Comparison of ENCODE assay signal across 39 cellular contexts in genomic region chr3:70333080-70333479, GRCh38. TPM values are rescaled to one million over a fixed set of nuclear protein-coding genes. Genes with fewer than 3 reads are reported as not detected.
"Had no signal": no experiment of that assay in that cellular context is flagged by ENCODE, and none has a peak within 500 bp of the region (broad histone marks: within the 10 kb centered on the region; RNA-seq: fewer than 3 reads in every experiment).

No MANE protein-coding gene starts in this region.

- H3K4me1 ChIP-seq: ascending aorta had no signal

- H3K4me3 Mint-ChIP-seq: activated CD4-positive, alpha-beta memory T cell treated with anti-CD3 and anti-CD28 coated beads, Interleukin-2, amount 10 ng/mL, durations not matched to agents 7 days and 5 days; activated CD4-positive, alpha-beta T cell treated with anti-CD3 and anti-CD28 coated beads for 36 hours; activated CD4-positive, alpha-beta T cell treated with anti-CD3 and anti-CD28 coated beads, Interleukin-2, amount 10 ng/mL, durations not matched to agents 7 days and 5 days; activated CD8-positive, alpha-beta memory T cell treated with anti-CD3 and anti-CD28 coated beads, Interleukin-2, amount 10 ng/mL, durations not matched to agents 7 days and 5 days; activated CD8-positive, alpha-beta T cell treated with anti-CD3 and anti-CD28 coated beads, Interleukin-2, amount 10 ng/mL, durations not matched to agents 7 days and 5 days; activated naive CD4-positive, alpha-beta T cell treated with anti-CD3 and anti-CD28 coated beads, Interleukin-2, amount 10 ng/mL, durations not matched to agents 7 days and 5 days; activated naive CD4-positive, alpha-beta T cell treated with anti-CD3 and anti-CD28 coated beads, Interleukin-2, amount 50 U/mL, for 24 hours; activated naive CD8-positive, alpha-beta T cell; activated naive CD8-positive, alpha-beta T cell treated with anti-CD3 and anti-CD28 coated beads, Interleukin-2, amount 10 ng/mL, durations not matched to agents 7 days and 5 days; activated naive CD8-positive, alpha-beta T cell treated with anti-CD3 and anti-CD28 coated beads, Interleukin-2, amount 50 U/mL, for 24 hours; activated T-cell treated with anti-CD3 and anti-CD28 coated beads, Interleukin-2, amount 50 U/mL, for 24 hours; brain; central memory CD8-positive, alpha-beta T cell; T-helper 1 cell treated with Interleukin-12 subunit alpha and Interleukin-12 subunit beta and Interleukin-4 antibody, amounts not matched to agents 30 μg/mL and 1 μg/mL, for 36 hours; T-helper 2 cell treated with Interferon-gamma antibody and Interleukin-4, amounts not matched to agents 5 μg/mL and 100 μg/mL, for 36 hours had no signal

- ATAC-seq: activated CD4-positive, alpha-beta T cell treated with anti-CD3 and anti-CD28 coated beads for 36 hours; activated CD4-positive, CD25-positive, alpha-beta regulatory T cell treated with anti-CD3 and anti-CD28 coated beads, Interleukin-2, amount 50 U/mL, for 24 hours; activated CD8-positive, alpha-beta memory T cell treated with anti-CD3 and anti-CD28 coated beads, Interleukin-2, amount 10 ng/mL, durations not matched to agents 7 days and 5 days; activated CD8-positive, alpha-beta T cell treated with anti-CD3 and anti-CD28 coated beads, Interleukin-2, amount 10 ng/mL, durations not matched to agents 7 days and 5 days; activated naive CD8-positive, alpha-beta T cell treated with anti-CD3 and anti-CD28 coated beads, Interleukin-2, amount 50 U/mL, for 24 hours had no signal

- H3K36me3 ChIP-seq: ascending aorta, cardiac muscle cell had no signal

- H3K4me1 Mint-ChIP-seq: activated CD4-positive, alpha-beta memory T cell treated with anti-CD3 and anti-CD28 coated beads, Interleukin-2, amount 10 ng/mL, durations not matched to agents 7 days and 5 days; activated CD4-positive, alpha-beta T cell treated with anti-CD3 and anti-CD28 coated beads for 36 hours; activated CD4-positive, alpha-beta T cell treated with anti-CD3 and anti-CD28 coated beads, Interleukin-2, amount 10 ng/mL, durations not matched to agents 7 days and 5 days; activated CD8-positive, alpha-beta memory T cell treated with anti-CD3 and anti-CD28 coated beads, Interleukin-2, amount 10 ng/mL, durations not matched to agents 7 days and 5 days; activated naive CD4-positive, alpha-beta T cell treated with anti-CD3 and anti-CD28 coated beads, Interleukin-2, amount 10 ng/mL, durations not matched to agents 7 days and 5 days; activated naive CD4-positive, alpha-beta T cell treated with anti-CD3 and anti-CD28 coated beads, Interleukin-2, amount 50 U/mL, for 24 hours; activated naive CD8-positive, alpha-beta T cell treated with anti-CD3 and anti-CD28 coated beads, Interleukin-2, amount 10 ng/mL, durations not matched to agents 7 days and 5 days; activated naive CD8-positive, alpha-beta T cell treated with anti-CD3 and anti-CD28 coated beads, Interleukin-2, amount 50 U/mL, for 24 hours; brain; central memory CD8-positive, alpha-beta T cell had no signal

- H3K9me3 Mint-ChIP-seq: activated CD4-positive, alpha-beta memory T cell treated with anti-CD3 and anti-CD28 coated beads, Interleukin-2, amount 10 ng/mL, durations not matched to agents 7 days and 5 days; activated CD4-positive, alpha-beta T cell treated with anti-CD3 and anti-CD28 coated beads, Interleukin-2, amount 10 ng/mL, durations not matched to agents 7 days and 5 days; activated naive CD4-positive, alpha-beta T cell treated with anti-CD3 and anti-CD28 coated beads, Interleukin-2, amount 10 ng/mL, durations not matched to agents 7 days and 5 days; activated naive CD4-positive, alpha-beta T cell treated with anti-CD3 and anti-CD28 coated beads, Interleukin-2, amount 50 U/mL, for 24 hours; activated naive CD8-positive, alpha-beta T cell treated with anti-CD3 and anti-CD28 coated beads, Interleukin-2, amount 10 ng/mL, durations not matched to agents 7 days and 5 days; activated T-cell treated with anti-CD3 and anti-CD28 coated beads, Interleukin-2, amount 50 U/mL, for 24 hours; activated T-helper 2 cell treated with anti-CD3 and anti-CD28 coated beads, Interferon-gamma antibody, Interleukin-2, Interleukin-4, amounts not matched to agents 10 μg/mL and 5 μg/mL and 100 μg/mL, durations not matched to agents 14 hours and 24 hours and 36 hours; T-helper 1 cell treated with Interleukin-12 subunit alpha and Interleukin-12 subunit beta and Interleukin-4 antibody, amounts not matched to agents 30 μg/mL and 1 μg/mL, for 36 hours; T-helper 2 cell treated with Interferon-gamma antibody and Interleukin-4, amounts not matched to agents 5 μg/mL and 100 μg/mL, for 36 hours had no signal

- H3K4me3 ChIP-seq: ascending aorta, cardiac muscle cell had no signal

- H3K9me3 ChIP-seq: ascending aorta had no signal

- H3K36me3 Mint-ChIP-seq: activated CD8-positive, alpha-beta memory T cell treated with anti-CD3 and anti-CD28 coated beads, Interleukin-2, amount 10 ng/mL, durations not matched to agents 7 days and 5 days; activated naive CD4-positive, alpha-beta T cell treated with anti-CD3 and anti-CD28 coated beads, Interleukin-2, amount 10 ng/mL, durations not matched to agents 7 days and 5 days; activated naive CD4-positive, alpha-beta T cell treated with anti-CD3 and anti-CD28 coated beads, Interleukin-2, amount 50 U/mL, for 24 hours; activated naive CD8-positive, alpha-beta T cell treated with anti-CD3 and anti-CD28 coated beads, Interleukin-2, amount 10 ng/mL, durations not matched to agents 7 days and 5 days; brain had no signal

- H3K27ac Mint-ChIP-seq: activated CD4-positive, alpha-beta memory T cell treated with anti-CD3 and anti-CD28 coated beads, Interleukin-2, amount 10 ng/mL, durations not matched to agents 7 days and 5 days; activated CD4-positive, alpha-beta T cell treated with anti-CD3 and anti-CD28 coated beads for 36 hours; activated CD4-positive, alpha-beta T cell treated with anti-CD3 and anti-CD28 coated beads, Interleukin-2, amount 10 ng/mL, durations not matched to agents 7 days and 5 days; activated CD8-positive, alpha-beta memory T cell treated with anti-CD3 and anti-CD28 coated beads, Interleukin-2, amount 10 ng/mL, durations not matched to agents 7 days and 5 days; activated CD8-positive, alpha-beta T cell treated with anti-CD3 and anti-CD28 coated beads, Interleukin-2, amount 10 ng/mL, durations not matched to agents 7 days and 5 days; activated naive CD4-positive, alpha-beta T cell treated with anti-CD3 and anti-CD28 coated beads, Interleukin-2, amount 10 ng/mL, durations not matched to agents 7 days and 5 days; activated naive CD4-positive, alpha-beta T cell treated with anti-CD3 and anti-CD28 coated beads, Interleukin-2, amount 50 U/mL, for 24 hours; activated naive CD8-positive, alpha-beta T cell; activated naive CD8-positive, alpha-beta T cell treated with anti-CD3 and anti-CD28 coated beads, Interleukin-2, amount 10 ng/mL, durations not matched to agents 7 days and 5 days; activated naive CD8-positive, alpha-beta T cell treated with anti-CD3 and anti-CD28 coated beads, Interleukin-2, amount 50 U/mL, for 24 hours; activated T-cell treated with anti-CD3 and anti-CD28 coated beads, Interleukin-2, amount 50 U/mL, for 24 hours; activated T-helper 2 cell treated with anti-CD3 and anti-CD28 coated beads, Interferon-gamma antibody, Interleukin-2, Interleukin-4, amounts not matched to agents 10 μg/mL and 5 μg/mL and 100 μg/mL, durations not matched to agents 14 hours and 24 hours and 36 hours; brain; T-helper 1 cell treated with Interleukin-12 subunit alpha and Interleukin-12 subunit beta and Interleukin-4 antibody, amounts not matched to agents 30 μg/mL and 1 μg/mL, for 36 hours; T-helper 2 cell treated with Interferon-gamma antibody and Interleukin-4, amounts not matched to agents 5 μg/mL and 100 μg/mL, for 36 hours had no signal

- H3K27me3 Mint-ChIP-seq: activated CD4-positive, alpha-beta memory T cell treated with anti-CD3 and anti-CD28 coated beads, Interleukin-2, amount 10 ng/mL, durations not matched to agents 7 days and 5 days; activated CD8-positive, alpha-beta memory T cell treated with anti-CD3 and anti-CD28 coated beads, Interleukin-2, amount 10 ng/mL, durations not matched to agents 7 days and 5 days; activated naive CD4-positive, alpha-beta T cell treated with anti-CD3 and anti-CD28 coated beads, Interleukin-2, amount 10 ng/mL, durations not matched to agents 7 days and 5 days; activated naive CD8-positive, alpha-beta T cell treated with anti-CD3 and anti-CD28 coated beads, Interleukin-2, amount 10 ng/mL, durations not matched to agents 7 days and 5 days; central memory CD8-positive, alpha-beta T cell had no signal

- H3K27me3 ChIP-seq: ascending aorta, cardiac muscle cell had no signal

- H3K27ac ChIP-seq: ascending aorta, cardiac muscle cell had no signal

- DNase-seq: activated CD4-positive, alpha-beta memory T cell treated with anti-CD3 and anti-CD28 coated beads, Interleukin-2, amount 10 ng/mL, durations not matched to agents 7 days and 5 days; activated CD4-positive, alpha-beta T cell treated with anti-CD3 and anti-CD28 coated beads for 1 hour; activated CD4-positive, alpha-beta T cell treated with anti-CD3 and anti-CD28 coated beads for 36 hours; activated CD4-positive, alpha-beta T cell treated with anti-CD3 and anti-CD28 coated beads for 48 hours; activated CD4-positive, alpha-beta T cell treated with anti-CD3 and anti-CD28 coated beads, Interleukin-2, amount 10 ng/mL, durations not matched to agents 7 days and 5 days; activated CD4-positive, alpha-beta T cell treated with anti-CD3 and anti-CD28 coated beads, Interleukin-2, amount 50 U/mL, for 48 hours; activated CD4-positive, CD25-positive, alpha-beta regulatory T cell; activated CD8-positive, alpha-beta memory T cell treated with anti-CD3 and anti-CD28 coated beads for 24 hours; activated CD8-positive, alpha-beta memory T cell treated with anti-CD3 and anti-CD28 coated beads, Interleukin-2, amount 10 ng/mL, durations not matched to agents 7 days and 5 days; activated CD8-positive, alpha-beta memory T cell treated with anti-CD3 and anti-CD28 coated beads, Interleukin-2, amount 50 U/mL, for 48 hours; activated CD8-positive, alpha-beta T cell treated with anti-CD3 and anti-CD28 coated beads, Interleukin-2, amount 10 ng/mL, durations not matched to agents 7 days and 5 days; activated effector memory CD4-positive, alpha-beta T cell treated with Interleukin-2 at 50 U/mL for 16 hours; activated gamma-delta T cell; activated naive CD4-positive, alpha-beta T cell treated with anti-CD3 and anti-CD28 coated beads, Interleukin-2, amount 10 ng/mL, durations not matched to agents 7 days and 5 days; activated naive CD4-positive, alpha-beta T cell treated with Interleukin-2 at 50 U/mL for 16 hours; activated naive CD8-positive, alpha-beta T cell treated with anti-CD3 and anti-CD28 coated beads, Interleukin-2, amount 10 ng/mL, durations not matched to agents 7 days and 5 days; activated naive CD8-positive, alpha-beta T cell treated with anti-CD3 and anti-CD28 coated beads, Interleukin-2, amount 50 U/mL, for 24 hours; activated T-cell treated with anti-CD3 and anti-CD28 coated beads, Interleukin-2, amount 50 U/mL, for 24 hours; activated T-cell treated with anti-CD3 and anti-CD28 coated beads, Interleukin-2, amount 50 U/mL, for 48 hours; amygdala; anterior cingulate cortex; caudate nucleus; cerebellar nuclear complex; T-helper 1 cell; T-helper 2 cell; T-helper 9 cell had no signal

RNA-seq across cellular contexts. Expression of gene MDFIC2, which starts 20.6 kb away (rescaled TPM):
- total RNA-seq: activated CD4-positive, alpha-beta memory T cell treated with anti-CD3 and anti-CD28 coated beads, Interleukin-2, amount 10 ng/mL, durations not matched to agents 7 days and 5 days; activated CD4-positive, alpha-beta T cell treated with anti-CD3 and anti-CD28 coated beads for 36 hours; activated CD4-positive, alpha-beta T cell treated with anti-CD3 and anti-CD28 coated beads, Interleukin-2, amount 10 ng/mL, durations not matched to agents 7 days and 5 days; activated CD8-positive, alpha-beta memory T cell treated with anti-CD3 and anti-CD28 coated beads, Interleukin-2, amount 10 ng/mL, durations not matched to agents 7 days and 5 days; activated CD8-positive, alpha-beta T cell treated with anti-CD3 and anti-CD28 coated beads, Interleukin-2, amount 10 ng/mL, durations not matched to agents 7 days and 5 days; activated naive CD8-positive, alpha-beta T cell treated with anti-CD3 and anti-CD28 coated beads, Interleukin-2, amount 10 ng/mL, durations not matched to agents 7 days and 5 days; activated T-helper 2 cell treated with anti-CD3 and anti-CD28 coated beads, Interferon-gamma antibody, Interleukin-2, Interleukin-4, amounts not matched to agents 10 μg/mL and 5 μg/mL and 100 μg/mL, durations not matched to agents 14 hours and 24 hours and 36 hours; ascending aorta; bronchial epithelial cell; cardiac muscle cell; chondrocyte had no signal
- polyA plus RNA-seq: adipose tissue, cardiac muscle cell had no signal
